In the genomic region with DNA sequence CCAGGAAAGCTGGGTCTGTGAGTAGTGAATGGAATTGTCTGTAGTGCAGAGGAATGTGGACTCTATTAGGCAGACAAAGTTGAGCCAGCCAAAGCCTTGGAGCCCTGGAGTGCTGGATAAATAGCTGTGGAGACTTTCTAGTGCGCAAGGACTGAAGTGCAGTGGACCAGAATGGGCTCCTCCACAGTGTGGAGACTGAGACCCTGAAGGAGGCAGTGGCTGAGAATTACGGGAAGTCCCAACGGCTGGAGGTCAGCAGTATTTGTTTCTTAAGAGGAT, we compare ENCODE assay signal across 12 cellular contexts. TPM values are rescaled to one million over a fixed set of nuclear protein-coding genes. Genes with fewer than 3 reads are reported as not detected.
A peak's percentile ranks its signal among the peaks of the same experiment; 100 is the strongest.
DNase-seq lines count a peak whose midpoint lies in the region; ATAC-seq and TF ChIP-seq lines count a peak whose summit lies in the region.
"Had no signal": no experiment of that assay in that cellular context is flagged by ENCODE, and none has a peak within 500 bp of the region (broad histone marks: within the 10 kb centered on the region; RNA-seq: fewer than 3 reads in every experiment).

No MANE protein-coding gene starts in this region.

- H3K4me3 ChIP-seq in colonic mucosa (peak overlapping the region; percentile 45), mucosa of rectum (ENCODE audit: low read length in 2 of 2) (peak overlapping the region; percentile 53 to 73), thoracic aorta (peak overlapping the region; percentile 90), Peyer's patch (peak overlapping the region in 1 of 4 donors; percentile 51)

- H3K9ac ChIP-seq in colonic mucosa (ENCODE audit: low read depth in 2 of 2, low read length in 2 of 2) = peak overlapping the region; percentile 39 to 61
- peak overlapping the region in 1 of 2 donors; percentile 56 for H3K9ac ChIP-seq in mucosa of rectum (ENCODE audit: low read depth in 1 of 2, low read length in 2 of 2)

- H3K4me1 Mint-ChIP-seq in activated CD4-positive, alpha-beta T cell treated with anti-CD3 and anti-CD28 coated beads for 36 hours = peaks cover 9% of the 10 kb centered on the region

- intact Hi-C loops in activated CD4-positive, alpha-beta T cell treated with anti-CD3 and anti-CD28 coated beads for 36 hours (cut with DNase I, micrococcal nuclease) = no loop called here
- intact Hi-C loops in colonic mucosa (cut with DNase I) = no loop called here

- H3K4me3 Mint-ChIP-seq in activated CD4-positive, alpha-beta T cell treated with anti-CD3 and anti-CD28 coated beads for 36 hours = peak overlapping the region; percentile 56

- H3K27me3 Mint-ChIP-seq in activated CD4-positive, alpha-beta T cell treated with anti-CD3 and anti-CD28 coated beads for 36 hours = peaks cover 26% of the 10 kb centered on the region

- TF ChIP-seq CTCF in colonic mucosa (IDR thresholded peaks at IDR 0.05) (no peak), thoracic aorta (IDR thresholded peaks at IDR 0.05) (no peak), Peyer's patch (IDR thresholded peaks at IDR 0.05) (no peak)

- TF ChIP-seq POLR2A in Peyer's patch (IDR thresholded peaks at IDR 0.05) = no peak

- no peak for DNase-seq in activated CD4-positive, alpha-beta T cell treated with anti-CD3 and anti-CD28 coated beads for 36 hours
- DNase-seq in activated CD4-positive, alpha-beta T cell treated with anti-CD3 and anti-CD28 coated beads for 4 hours = no peak
- DNase-seq in colonic mucosa (no peak), thoracic aorta (ENCODE audit: low spot score) (no peak), Peyer's patch (no peak), HuH-7.5 (ENCODE audit: low spot score) (no peak)
- DNase-seq in activated effector memory CD4-positive, alpha-beta T cell treated with anti-CD3 and anti-CD28 coated beads, Interleukin-2, amount 50 U/mL, for 16 hours = no peak
- DNase-seq: 8988T, NCI-H2107, SHP77 had no signal

- POLR2A ChIA-PET in activated CD4-positive, alpha-beta T cell treated with anti-CD3 and anti-CD28 coated beads for 36 hours (lab: Charles Lee) = no interaction called here

- no peaks in the 10 kb centered on the region for H3K9me3 ChIP-seq in colonic mucosa
- H3K9me3 ChIP-seq in mucosa of rectum (ENCODE audit: control insufficient read depth in 2 of 2, low read length in 2 of 2) = no peaks in the 10 kb centered on the region
- no peaks in the 10 kb centered on the region for H3K9me3 ChIP-seq in thoracic aorta
- H3K9me3 ChIP-seq in Peyer's patch = peaks cover 0 to 5% (median 0%) of the 10 kb centered on the region in 4 donors

- no peak overlapping the region for H3K27ac Mint-ChIP-seq in activated CD4-positive, alpha-beta T cell treated with anti-CD3 and anti-CD28 coated beads for 36 hours
- H3K27ac Mint-ChIP-seq: IgD-negative memory B cell had no signal

- H3K9me3 Mint-ChIP-seq in activated CD4-positive, alpha-beta T cell treated with anti-CD3 and anti-CD28 coated beads for 36 hours (ENCODE audit: low read depth) = peaks cover 19% of the 10 kb centered on the region

- CTCF ChIA-PET in activated CD4-positive, alpha-beta T cell treated with anti-CD3 and anti-CD28 coated beads for 36 hours (lab: Charles Lee) = no interaction called here

- H3K4me1 ChIP-seq in colonic mucosa (no peaks in the 10 kb centered on the region), mucosa of rectum (ENCODE audit: control insufficient read depth in 2 of 2, insufficient read depth in 2 of 2, low read length in 2 of 2) (peaks cover 0 to 9% of the 10 kb centered on the region in 2 donors), thoracic aorta (ENCODE audit: control insufficient read depth in 1 of 2, low read depth in 2 of 2) (peaks cover 6 to 17% of the 10 kb centered on the region in 2 donors), Peyer's patch (peaks cover 0 to 4% (median 0%) of the 10 kb centered on the region in 4 donors)

- H3K27ac ChIP-seq in colonic mucosa = no peak overlapping the region
- H3K27ac ChIP-seq in mucosa of rectum (ENCODE audit: low read depth in 2 of 2, low read length in 2 of 2) = no peak overlapping the region
- no peak overlapping the region for H3K27ac ChIP-seq in thoracic aorta
- no peak overlapping the region for H3K27ac ChIP-seq in Peyer's patch

- no peaks in the 10 kb centered on the region for H3K27me3 ChIP-seq in colonic mucosa
- no peaks in the 10 kb centered on the region for H3K27me3 ChIP-seq in mucosa of rectum (ENCODE audit: control insufficient read depth in 2 of 2, insufficient read depth in 2 of 2, low read length in 2 of 2)
- H3K27me3 ChIP-seq in thoracic aorta (replicated peaks; ENCODE audit: insufficient read depth) = no peaks in the 10 kb centered on the region
- H3K27me3 ChIP-seq in Peyer's patch = no peaks in the 10 kb centered on the region

- no peaks in the 10 kb centered on the region for H3K36me3 ChIP-seq in colonic mucosa
- H3K36me3 ChIP-seq in mucosa of rectum (ENCODE audit: control insufficient read depth in 2 of 2, insufficient read depth in 2 of 2, low read length in 2 of 2) = peaks cover 5 to 9% of the 10 kb centered on the region in 2 donors
- peaks cover 13% of the 10 kb centered on the region for H3K36me3 ChIP-seq in thoracic aorta
- H3K36me3 ChIP-seq in Peyer's patch = peaks cover 0 to 27% (median 0%) of the 10 kb centered on the region in 3 donors

- H3K36me3 Mint-ChIP-seq in activated CD4-positive, alpha-beta T cell treated with anti-CD3 and anti-CD28 coated beads for 36 hours (ENCODE audit: low read depth) = peaks cover 24% of the 10 kb centered on the region

- ATAC-seq in activated CD4-positive, alpha-beta T cell treated with anti-CD3 and anti-CD28 coated beads for 36 hours = no peak
- no peak for ATAC-seq in thoracic aorta (ENCODE audit: insufficient number of reproducible peaks, low FRiP score, low read depth)

RNA-seq across cellular contexts. Expression of a gene that starts 0.9 kb away (rescaled TPM):
- 1 to 10 TPM; 1.1 to 1.3 TPM for total RNA-seq in activated CD4-positive, alpha-beta T cell treated with anti-CD3 and anti-CD28 coated beads for 36 hours
- total RNA-seq in colonic mucosa (1 to 10 TPM; 2.8 to 5.5 TPM), thoracic aorta (10 to 100 TPM in 1 of 2 donors, 1 to 10 TPM in 1; 8.9 to 12.6 TPM), Peyer's patch (1 to 10 TPM; 1.2 to 8.9 (median 6.0) TPM)

RNA-seq across cellular contexts. Expression of a gene that starts 31.2 kb away (rescaled TPM):
- not detected for total RNA-seq in activated CD4-positive, alpha-beta T cell treated with anti-CD3 and anti-CD28 coated beads for 36 hours
- under 1 TPM in 1 of 2 donors, not detected in 1; 0.20 TPM for total RNA-seq in colonic mucosa
- not detected for total RNA-seq in thoracic aorta
- total RNA-seq in Peyer's patch = not detected
